In genomic region chr5:154189819-154190651, GRCh38 we compare ENCODE assay signal across 8 cellular contexts. TPM values are rescaled to one million over a fixed set of nuclear protein-coding genes. Genes with fewer than 3 reads are reported as not detected.
DNase-seq lines count a peak whose midpoint lies in the region; ATAC-seq and TF ChIP-seq lines count a peak whose summit lies in the region.

No MANE protein-coding gene starts in this region.

- peak overlapping the region; percentile 68 for H3K27ac ChIP-seq in brain microvascular endothelial cell
- no peak overlapping the region for H3K27ac ChIP-seq in iPS-20b (ENCODE audit: low read length)
- H3K27ac ChIP-seq in skeletal muscle tissue (ENCODE audit: low read depth, low read length): peak overlapping the region; percentile 22

- peak overlapping the region; percentile 84 for H3K4me3 ChIP-seq in brain microvascular endothelial cell (ENCODE audit: low read depth, low read length)
- peak overlapping the region; percentile 73 for H3K4me3 ChIP-seq in iPS-20b (ENCODE audit: low read length)
- H3K4me3 ChIP-seq in skeletal muscle tissue (ENCODE audit: low read length in 3 of 3): peak overlapping the region; percentile 80 to 88 (median 87)

- in situ Hi-C loops in brain microvascular endothelial cell (cut with HindIII; ENCODE audit: low pct_ligation_motif_present, low sequenced_read_pairs): no loop called here

- ATAC-seq in HG02610 (IDR thresholded peaks at IDR 0.05; ENCODE audit: unreplicated experiment): peak; percentile 76

- H3K9me3 ChIP-seq in iPS-20b (ENCODE audit: insufficient read depth, low read depth, low read length): no peaks in the 10 kb centered on the region
- H3K9me3 ChIP-seq in skeletal muscle tissue (ENCODE audit: control insufficient read depth in 3 of 3, low read length in 3 of 3): no peaks in the 10 kb centered on the region

- H3K4me1 ChIP-seq in iPS-20b (ENCODE audit: insufficient read depth, low read length) (peaks cover 19% of the 10 kb centered on the region; the same call in 1 of the 2 replicates), skeletal muscle tissue (ENCODE audit: control insufficient read depth in 3 of 3, insufficient read depth in 3 of 3, low read length in 3 of 3) (peaks cover 30 to 44% (median 38%) of the 10 kb centered on the region in 3 donors)

- peak; percentile 60 for TF ChIP-seq CTCF in brain microvascular endothelial cell (IDR thresholded peaks at IDR 0.05; ENCODE audit: low read depth, low read length, missing control alignments)

- H3K27me3 ChIP-seq in brain microvascular endothelial cell (replicated peaks) (no peaks in the 10 kb centered on the region), iPS-20b (ENCODE audit: insufficient read depth, low read length) (peaks cover 76% of the 10 kb centered on the region), skeletal muscle tissue (ENCODE audit: control insufficient read depth in 3 of 3, insufficient read depth in 3 of 3, low read length in 3 of 3) (no peaks in the 10 kb centered on the region)

- H3K9ac ChIP-seq in iPS-20b (ENCODE audit: low read depth, low read length): peak overlapping the region; percentile 13; the same call in 1 of the 2 replicates
- H3K9ac ChIP-seq in skeletal muscle tissue (ENCODE audit: low read depth in 1 of 3, low read length in 3 of 3): peak overlapping the region; percentile 76 to 83 (median 77)

- DNase-seq in NCI-H1694 treated with DMSO at 0.1 percent for 48 hours (lab: John Stamatoyannopoulos, UW) (peak; percentile 34), NCI-H1694 (lab: John Stamatoyannopoulos, UW) (no peak), NCI-H1048 (lab: John Stamatoyannopoulos, UW) (peak; percentile 68), UCSD-AML1 (lab: John Stamatoyannopoulos, UW; ENCODE audit: unreplicated experiment) (peak; percentile 73), brain microvascular endothelial cell (peak; percentile 51)

- peaks cover 2% of the 10 kb centered on the region for H3K36me3 ChIP-seq in brain microvascular endothelial cell (replicated peaks)
- H3K36me3 ChIP-seq in iPS-20b (ENCODE audit: insufficient read depth, low read depth, low read length): no peaks in the 10 kb centered on the region
- no peaks in the 10 kb centered on the region for H3K36me3 ChIP-seq in skeletal muscle tissue (ENCODE audit: control insufficient read depth in 3 of 3, insufficient read depth in 3 of 3, low read length in 3 of 3)

RNA-seq across cellular contexts. Expression of gene GALNT10, which starts 0.5 kb away (rescaled TPM):
- total RNA-seq in skeletal muscle tissue: 10.4 TPM
